29 cellular contexts compared by ENCODE assay signal in genomic region chr13:25196971-25197370, GRCh38. TPM values are rescaled to one million over a fixed set of nuclear protein-coding genes. Genes with fewer than 3 reads are reported as not detected.
DNase-seq lines count a peak whose midpoint lies in the region; ATAC-seq and TF ChIP-seq lines count a peak whose summit lies in the region.
"Had no signal": no experiment of that assay in that cellular context is flagged by ENCODE, and none has a peak within 500 bp of the region (broad histone marks: within the 10 kb centered on the region; RNA-seq: fewer than 3 reads in every experiment).

No MANE protein-coding gene starts in this region.

- ATAC-seq in GM18907 (IDR thresholded peaks at IDR 0.05; ENCODE audit: unreplicated experiment) (no peak), HG03521 (IDR thresholded peaks at IDR 0.05; ENCODE audit: unreplicated experiment) (no peak)
- ATAC-seq: A549, GM23338, PC-3 had no signal

- no TSS peak for BruUV-seq in PC-9 (replicated peaks; lab: Mats Ljungman, UMichigan)

- H3K4me1 ChIP-seq in PC-9 (replicated peaks; ENCODE audit: insufficient read depth) = no peaks in the 10 kb centered on the region
- H3K4me1 ChIP-seq: A549; BLaER1 treated with 17β-estradiol and CSF1 and Interleukin-3, amounts not matched to agents 10 nM and 100 nM; Caco-2; SJSA1 had no signal

- in situ Hi-C loops in Caki2 (cut with HindIII; ENCODE audit: low pct_unique_long_range_greater_than_20kb, low sequenced_read_pairs) = no loop called here

- H2AFZ ChIP-seq in PC-9 = no peak overlapping the region
- H2AFZ ChIP-seq: GM23338 had no signal

- no peaks in the 10 kb centered on the region for H3K36me3 ChIP-seq in PC-9 (ENCODE audit: low read depth)
- H3K36me3 ChIP-seq: BLaER1 treated with 17β-estradiol and CSF1 and Interleukin-3, amounts not matched to agents 10 nM and 100 nM; SJSA1 had no signal

- H3K4me3 ChIP-seq in PC-9 = no peak overlapping the region
- H3K4me3 ChIP-seq: A549; BLaER1 treated with 17β-estradiol and CSF1 and Interleukin-3, amounts not matched to agents 10 nM and 100 nM; GM23338; SJSA1 had no signal

- H3K4me2 ChIP-seq in PC-9 = no peak overlapping the region
- H3K4me2 ChIP-seq: A549; BLaER1 treated with 17β-estradiol and CSF1 and Interleukin-3, amounts not matched to agents 10 nM and 100 nM; GM23338; KMS-11 had no signal

- DNase-seq in Caki2 (ENCODE audit: low read depth) (peak; percentile 83), DMS53 treated with DMSO at 0.1 percent for 48 hours (lab: John Stamatoyannopoulos, UW; ENCODE audit: unreplicated experiment) (peak; percentile 14), NCI-H524 (lab: John Stamatoyannopoulos, UW) (peak; percentile 92 to 98), glomerular visceral epithelial cell (ENCODE audit: extremely low spot score) (peak; percentile 16), PC-9 (no peak)
- DNase-seq: AML-193; Caco-2; CD4-positive, alpha-beta memory T cell; DMS 273 treated with DMSO at 0.1 percent for 48 hours; HCEC 1CT; NCI-H1048; NCI-H1417 treated with DMSO at 0.1 percent for 48 hours; NCI-H1694 treated with DMSO at 0.1 percent for 48 hours; NCI-H2227 treated with DMSO at 0.1 percent for 48 hours; NCI-H82; NK-92 treated with Interleukin-12 subunit alpha and Interleukin-12 subunit beta, amount 100 ng/mL, for 24 hours; PC-3; Right ventricle myocardium superior; RPMI8226; T-helper 2 cell had no signal

- intact Hi-C loops in PC-9 (cut with micrococcal nuclease; ENCODE audit: unreplicated experiment) = no loop called here

- CTCF ChIA-PET in PC-9 (lab: Charles Lee) = no interaction called here

- H3K9me2 ChIP-seq in PC-9 (ENCODE audit: insufficient read depth) = no peaks in the 10 kb centered on the region

- H3K9me3 ChIP-seq in PC-9 (ENCODE audit: insufficient read depth, low read depth) = no peaks in the 10 kb centered on the region
- H3K9me3 ChIP-seq: A549, Caco-2, SJSA1 had no signal

- POLR2A ChIA-PET in PC-9 (lab: Charles Lee; ENCODE audit: unreplicated experiment) = no interaction called here

- H3F3A ChIP-seq in PC-9 (ENCODE audit: insufficient read depth, low read depth) = no peaks in the 10 kb centered on the region

- no peak for TF ChIP-seq CTCF in PC-9 (conservative IDR thresholded peaks at IDR 0.05)

- no peaks in the 10 kb centered on the region for H3K79me2 ChIP-seq in PC-9 (ENCODE audit: low read depth)

- H3K27me3 ChIP-seq in PC-9 (ENCODE audit: insufficient read depth, low read depth) = peaks cover 92% of the 10 kb centered on the region
- H3K27me3 ChIP-seq: BLaER1 treated with 17β-estradiol and CSF1 and Interleukin-3, amounts not matched to agents 10 nM and 100 nM had no signal

- no peaks in the 10 kb centered on the region for H4K20me1 ChIP-seq in PC-9 (ENCODE audit: insufficient read depth)
- H4K20me1 ChIP-seq: BLaER1 treated with 17β-estradiol and CSF1 and Interleukin-3, amounts not matched to agents 10 nM and 100 nM had no signal

- H3K27ac ChIP-seq in PC-9 = no peak overlapping the region
- H3K27ac ChIP-seq: A549; BLaER1 treated with 17β-estradiol and CSF1 and Interleukin-3, amounts not matched to agents 10 nM and 100 nM; KMS-11; SJSA1 had no signal

RNA-seq across cellular contexts. Expression of gene AMER2, which starts 24.9 kb away (rescaled TPM):
- total RNA-seq in Caki2 (2014; rRNA removed; shearing (Covaris generic); ENCODE audit: low replicate concordance) = not detected in 2 replicates
- not detected in 2 replicates for total RNA-seq in PC-9 (2021)
- total RNA-seq: Caco-2; CD4-positive, alpha-beta memory T cell; G401; NCI-H460; PC-3; Right ventricle myocardium superior; SJSA1 had no signal

Comparison
In these comparisons a context has a peak if more than half of its experiments do, and no peak if none do; other contexts are left out.
1. DNase-seq: peak in Caki2 (single experiment), DMS53 treated with DMSO at 0.1 percent for 48 hours (single experiment), NCI-H524 (2 of 2) and glomerular visceral epithelial cell (single experiment); none in PC-9 (0 of 2).